Comparison of ENCODE assay signal across 12 cellular contexts in the genomic region with DNA sequence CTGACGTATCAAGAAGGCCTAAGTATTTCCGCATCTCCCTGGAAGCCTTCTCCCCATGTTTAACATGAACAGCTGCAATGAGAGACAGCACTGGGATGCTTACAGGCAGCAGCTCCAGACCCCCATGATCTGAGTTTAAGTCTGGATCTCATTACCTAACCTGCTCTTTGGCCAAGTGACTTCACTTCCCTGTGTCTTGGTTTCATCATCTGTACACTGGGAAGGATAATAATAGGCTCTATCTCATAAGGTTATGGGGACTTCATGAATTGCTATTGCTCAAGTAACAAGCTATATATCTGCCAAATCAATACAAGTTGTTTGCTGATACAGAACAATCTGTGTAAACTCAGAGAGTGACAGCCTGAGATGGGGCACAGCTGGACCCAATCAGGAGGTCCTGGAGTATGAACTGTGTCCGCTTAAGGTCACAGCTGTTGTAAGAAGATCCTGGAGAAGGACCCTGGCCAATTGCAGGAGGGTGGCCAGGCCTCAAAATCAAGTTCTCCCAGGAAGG. TPM values are rescaled to one million over a fixed set of nuclear protein-coding genes. Genes with fewer than 3 reads are reported as not detected.
A peak's percentile ranks its signal among the peaks of the same experiment; 100 is the strongest.
DNase-seq lines count a peak whose midpoint lies in the region; ATAC-seq and TF ChIP-seq lines count a peak whose summit lies in the region.
"Had no signal": no experiment of that assay in that cellular context is flagged by ENCODE, and none has a peak within 500 bp of the region (broad histone marks: within the 10 kb centered on the region; RNA-seq: fewer than 3 reads in every experiment).

No MANE protein-coding gene starts in this region.

- H3K27me3 ChIP-seq in Peyer's patch, result no peaks in the 10 kb centered on the region
- H3K27me3 ChIP-seq in MG63, result no peaks in the 10 kb centered on the region

- no peaks in the 10 kb centered on the region for H3K27me3 Mint-ChIP-seq in neural crest cell (ENCODE audit: low read depth)
- no peaks in the 10 kb centered on the region for H3K27me3 Mint-ChIP-seq in activated T-cell treated with anti-CD3 and anti-CD28 coated beads, Interleukin-2, amount 50 U/mL, for 4 hours (ENCODE audit: low read depth)
- H3K27me3 Mint-ChIP-seq in activated CD8-positive, alpha-beta T cell treated with anti-CD3 and anti-CD28 coated beads, Interleukin-2, amount 10 ng/mL, durations not matched to agents 7 days and 5 days (ENCODE audit: low read depth), result peaks cover 2% of the 10 kb centered on the region
- H3K27me3 Mint-ChIP-seq: activated naive CD4-positive, alpha-beta T cell treated with anti-CD3 and anti-CD28 coated beads, Interleukin-2, amount 10 ng/mL, durations not matched to agents 7 days and 5 days; natural killer cell treated with Interleukin-12 subunit alpha and Interleukin-12 subunit beta and Interleukin-15 and Interleukin-18, amount 100 ng/mL, for 72 hours had no signal

- H3K4me3 Mint-ChIP-seq in neural crest cell, result no peak overlapping the region
- no peak overlapping the region for H3K4me3 Mint-ChIP-seq in activated T-cell treated with anti-CD3 and anti-CD28 coated beads, Interleukin-2, amount 50 U/mL, for 4 hours
- no peak overlapping the region for H3K4me3 Mint-ChIP-seq in activated CD8-positive, alpha-beta T cell treated with anti-CD3 and anti-CD28 coated beads, Interleukin-2, amount 10 ng/mL, durations not matched to agents 7 days and 5 days
- H3K4me3 Mint-ChIP-seq: activated naive CD4-positive, alpha-beta T cell treated with anti-CD3 and anti-CD28 coated beads, Interleukin-2, amount 10 ng/mL, durations not matched to agents 7 days and 5 days; natural killer cell treated with Interleukin-12 subunit alpha and Interleukin-12 subunit beta and Interleukin-15 and Interleukin-18, amount 100 ng/mL, for 72 hours had no signal

- no peaks in the 10 kb centered on the region for H3K36me3 ChIP-seq in Peyer's patch
- H3K36me3 ChIP-seq in MG63, result no peaks in the 10 kb centered on the region

- H3K27ac ChIP-seq in 22Rv1, result peak overlapping the region; percentile 82
- H3K27ac ChIP-seq in Peyer's patch, result peak overlapping the region; percentile 39 to 86 (median 66)

- peaks cover 0 to 33% (median 3%) of the 10 kb centered on the region in 4 donors for H3K4me1 ChIP-seq in Peyer's patch

- peaks cover 6% of the 10 kb centered on the region for H3K9me3 Mint-ChIP-seq in neural crest cell
- no peaks in the 10 kb centered on the region for H3K9me3 Mint-ChIP-seq in activated T-cell treated with anti-CD3 and anti-CD28 coated beads, Interleukin-2, amount 50 U/mL, for 4 hours
- H3K9me3 Mint-ChIP-seq in activated CD8-positive, alpha-beta T cell treated with anti-CD3 and anti-CD28 coated beads, Interleukin-2, amount 10 ng/mL, durations not matched to agents 7 days and 5 days (ENCODE audit: insufficient read depth), result no peaks in the 10 kb centered on the region
- H3K9me3 Mint-ChIP-seq: activated naive CD4-positive, alpha-beta T cell treated with anti-CD3 and anti-CD28 coated beads, Interleukin-2, amount 10 ng/mL, durations not matched to agents 7 days and 5 days; natural killer cell treated with Interleukin-12 subunit alpha and Interleukin-12 subunit beta and Interleukin-15 and Interleukin-18, amount 100 ng/mL, for 72 hours had no signal

- peak overlapping the region; percentile 40 for H3K27ac Mint-ChIP-seq in neural crest cell (ENCODE audit: unreplicated experiment)
- H3K27ac Mint-ChIP-seq in activated CD8-positive, alpha-beta T cell treated with anti-CD3 and anti-CD28 coated beads, Interleukin-2, amount 10 ng/mL, durations not matched to agents 7 days and 5 days, result no peak overlapping the region
- H3K27ac Mint-ChIP-seq: activated naive CD4-positive, alpha-beta T cell treated with anti-CD3 and anti-CD28 coated beads, Interleukin-2, amount 10 ng/mL, durations not matched to agents 7 days and 5 days had no signal

- peaks cover 9% of the 10 kb centered on the region for H3K4me1 Mint-ChIP-seq in neural crest cell
- H3K4me1 Mint-ChIP-seq in activated T-cell treated with anti-CD3 and anti-CD28 coated beads, Interleukin-2, amount 50 U/mL, for 4 hours (ENCODE audit: low read depth), result no peaks in the 10 kb centered on the region
- H3K4me1 Mint-ChIP-seq in activated CD8-positive, alpha-beta T cell treated with anti-CD3 and anti-CD28 coated beads, Interleukin-2, amount 10 ng/mL, durations not matched to agents 7 days and 5 days (ENCODE audit: low read depth), result peaks cover 10% of the 10 kb centered on the region

- H3K9me3 ChIP-seq in Peyer's patch (no peaks in the 10 kb centered on the region), MG63 (no peaks in the 10 kb centered on the region)

- H3K4me3 ChIP-seq in Peyer's patch (no peak overlapping the region), fibroblast of pulmonary artery (replicated peaks; ENCODE audit: low read depth, low read length) (no peak overlapping the region), MG63 (no peak overlapping the region)

- CTCF ChIA-PET in activated CD8-positive, alpha-beta T cell treated with anti-CD3 and anti-CD28 coated beads, Interleukin-2, amount 10 ng/mL, durations not matched to agents 7 days and 5 days (lab: Charles Lee), result interaction anchor here (0.7 to 1.2 kb wide), 2 partner anchors 10 to 112 kb away, joined by 4 to 5 read pairs; no protein-coding TSS in a partner anchor

- DNase-seq in Peyer's patch (peak in 1 of 3 donors; percentile 79), fibroblast of pulmonary artery (ENCODE audit: low read depth) (peak; percentile 76), neural crest cell (ENCODE audit: low read depth, low spot score) (no peak), NCI-H446 (lab: John Stamatoyannopoulos, UW) (no peak), MG63 (no peak)
- DNase-seq in activated T-cell treated with anti-CD3 and anti-CD28 coated beads, Interleukin-2, amount 50 U/mL, for 4 hours, result no peak
- DNase-seq in activated CD8-positive, alpha-beta T cell treated with anti-CD3 and anti-CD28 coated beads, Interleukin-2, amount 10 ng/mL, durations not matched to agents 7 days and 5 days, result no peak
- DNase-seq: C1 segment of cervical spinal cord, NCI-H526 treated with DMSO at 0.1 percent for 48 hours had no signal

- ATAC-seq in activated T-cell treated with anti-CD3 and anti-CD28 coated beads, Interleukin-2, amount 50 U/mL, for 4 hours, result no peak
- ATAC-seq in activated CD8-positive, alpha-beta T cell treated with anti-CD3 and anti-CD28 coated beads, Interleukin-2, amount 10 ng/mL, durations not matched to agents 7 days and 5 days, result no peak

- no peaks in the 10 kb centered on the region for H3K36me3 Mint-ChIP-seq in neural crest cell (ENCODE audit: low read depth)
- no peaks in the 10 kb centered on the region for H3K36me3 Mint-ChIP-seq in activated T-cell treated with anti-CD3 and anti-CD28 coated beads, Interleukin-2, amount 50 U/mL, for 4 hours (ENCODE audit: insufficient read depth)
- H3K36me3 Mint-ChIP-seq in activated CD8-positive, alpha-beta T cell treated with anti-CD3 and anti-CD28 coated beads, Interleukin-2, amount 10 ng/mL, durations not matched to agents 7 days and 5 days (ENCODE audit: low read depth), result no peaks in the 10 kb centered on the region
- H3K36me3 Mint-ChIP-seq: activated naive CD4-positive, alpha-beta T cell treated with anti-CD3 and anti-CD28 coated beads, Interleukin-2, amount 10 ng/mL, durations not matched to agents 7 days and 5 days; natural killer cell treated with Interleukin-12 subunit alpha and Interleukin-12 subunit beta and Interleukin-15 and Interleukin-18, amount 100 ng/mL, for 72 hours had no signal

- TF ChIP-seq POLR2A in Peyer's patch (IDR thresholded peaks at IDR 0.05), result no peak

- no peak for TF ChIP-seq CTCF in 22Rv1 (IDR thresholded peaks at IDR 0.05)
- no peak for TF ChIP-seq CTCF in Peyer's patch (IDR thresholded peaks at IDR 0.05)
- no peak for TF ChIP-seq CTCF in fibroblast of pulmonary artery (IDR thresholded peaks at IDR 0.05; ENCODE audit: low read length, missing control alignments)
- TF ChIP-seq CTCF in neural crest cell (conservative IDR thresholded peaks at IDR 0.05), result no peak

- POLR2A ChIA-PET in activated CD8-positive, alpha-beta T cell treated with anti-CD3 and anti-CD28 coated beads, Interleukin-2, amount 10 ng/mL, durations not matched to agents 7 days and 5 days (lab: Charles Lee), result no interaction called here

RNA-seq across cellular contexts. Expression of gene TGM2, which starts 56.0 kb away (rescaled TPM):
- total RNA-seq in Peyer's patch (100 to 1,000 TPM in 3 of 4 donors, 10 to 100 TPM in 1; 31.4 to 216 (median 145) TPM), neural crest cell (1.2 and 1.4 TPM in 2 replicates)
- total RNA-seq in activated T-cell treated with anti-CD3 and anti-CD28 coated beads, Interleukin-2, amount 50 U/mL, for 4 hours, result under 1 TPM; 0.52 to 0.71 (median 0.63) TPM
- total RNA-seq in activated CD8-positive, alpha-beta T cell treated with anti-CD3 and anti-CD28 coated beads, Interleukin-2, amount 10 ng/mL, durations not matched to agents 7 days and 5 days, result under 1 TPM; 0.31 to 0.34 TPM
- 82.5 and 111 TPM in 2 replicates for total RNA-seq in MG63 (2014; rRNA removed; shearing (Covaris generic); ENCODE audit: low replicate concordance)

Comparison
In these comparisons a context has a peak if more than half of its experiments do, and no peak if none do; other contexts are left out.
1. RNA of gene TGM2, which starts 56.0 kb away (total RNA-seq): 31.4 to 216 TPM in Peyer's patch and 82.5 to 111 TPM in MG63; 1.2 to 1.4 TPM in neural crest cell, 0.52 to 0.71 TPM in activated T-cell treated with anti-CD3 and anti-CD28 coated beads, Interleukin-2, amount 50 U/mL, for 4 hours and 0.31 to 0.34 TPM in activated CD8-positive, alpha-beta T cell treated with anti-CD3 and anti-CD28 coated beads, Interleukin-2, amount 10 ng/mL, durations not matched to agents 7 days and 5 days; every median in the first group is over 10 times any median in the second.